1 cellular context compared by ENCODE assay signal in the genomic region with DNA sequence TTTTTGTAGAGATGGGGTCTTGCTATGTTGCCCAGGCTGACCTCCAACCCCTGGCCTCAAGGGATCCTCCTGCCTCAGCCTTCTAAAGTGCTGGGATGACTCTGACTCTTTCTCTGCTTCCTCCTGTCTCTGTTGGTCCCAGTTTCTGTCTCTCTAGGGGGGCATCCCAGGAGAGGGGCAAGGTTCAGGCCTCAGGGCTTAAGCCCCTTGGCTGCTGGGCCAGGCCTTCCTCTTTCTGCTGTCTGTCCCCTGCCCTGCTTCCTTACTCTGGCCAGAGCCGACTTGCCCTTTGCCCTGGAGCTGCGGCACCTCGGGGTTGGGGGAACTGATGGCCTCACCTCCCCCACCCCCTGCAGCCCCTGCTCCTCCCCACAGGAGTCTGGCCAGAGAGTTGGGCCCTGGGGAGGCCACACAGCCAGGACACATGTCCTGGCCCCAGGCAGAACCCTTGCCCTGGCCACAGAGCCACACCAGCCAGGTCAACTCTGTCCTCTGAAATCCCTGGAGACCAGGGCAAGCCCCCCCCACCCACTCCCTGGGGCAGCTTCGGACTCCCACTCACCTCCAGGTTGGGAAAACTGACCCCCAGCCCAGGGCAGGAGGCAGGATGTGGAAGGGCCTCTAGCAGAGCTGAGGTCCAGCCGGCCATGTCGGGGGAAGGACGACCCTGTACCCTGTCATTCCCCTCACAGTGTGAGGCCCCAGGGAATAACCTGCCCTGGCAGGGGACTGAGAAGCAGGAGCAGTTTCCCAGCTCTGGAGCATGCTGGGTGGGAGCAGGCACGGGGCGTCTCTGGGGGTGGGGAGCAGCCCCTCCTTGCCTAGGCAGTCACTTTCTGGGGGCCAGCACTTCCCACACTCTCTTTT.
TF ChIP-seq lines count a peak whose summit lies in the region.

No MANE protein-coding gene starts in this region.

TF ChIP-seq in HepG2, 621 proteins besides CTCF, POLR2A, EP300 and RAD21 (continued from another document and continues in another):
- TF ChIP-seq, protein P1, sequence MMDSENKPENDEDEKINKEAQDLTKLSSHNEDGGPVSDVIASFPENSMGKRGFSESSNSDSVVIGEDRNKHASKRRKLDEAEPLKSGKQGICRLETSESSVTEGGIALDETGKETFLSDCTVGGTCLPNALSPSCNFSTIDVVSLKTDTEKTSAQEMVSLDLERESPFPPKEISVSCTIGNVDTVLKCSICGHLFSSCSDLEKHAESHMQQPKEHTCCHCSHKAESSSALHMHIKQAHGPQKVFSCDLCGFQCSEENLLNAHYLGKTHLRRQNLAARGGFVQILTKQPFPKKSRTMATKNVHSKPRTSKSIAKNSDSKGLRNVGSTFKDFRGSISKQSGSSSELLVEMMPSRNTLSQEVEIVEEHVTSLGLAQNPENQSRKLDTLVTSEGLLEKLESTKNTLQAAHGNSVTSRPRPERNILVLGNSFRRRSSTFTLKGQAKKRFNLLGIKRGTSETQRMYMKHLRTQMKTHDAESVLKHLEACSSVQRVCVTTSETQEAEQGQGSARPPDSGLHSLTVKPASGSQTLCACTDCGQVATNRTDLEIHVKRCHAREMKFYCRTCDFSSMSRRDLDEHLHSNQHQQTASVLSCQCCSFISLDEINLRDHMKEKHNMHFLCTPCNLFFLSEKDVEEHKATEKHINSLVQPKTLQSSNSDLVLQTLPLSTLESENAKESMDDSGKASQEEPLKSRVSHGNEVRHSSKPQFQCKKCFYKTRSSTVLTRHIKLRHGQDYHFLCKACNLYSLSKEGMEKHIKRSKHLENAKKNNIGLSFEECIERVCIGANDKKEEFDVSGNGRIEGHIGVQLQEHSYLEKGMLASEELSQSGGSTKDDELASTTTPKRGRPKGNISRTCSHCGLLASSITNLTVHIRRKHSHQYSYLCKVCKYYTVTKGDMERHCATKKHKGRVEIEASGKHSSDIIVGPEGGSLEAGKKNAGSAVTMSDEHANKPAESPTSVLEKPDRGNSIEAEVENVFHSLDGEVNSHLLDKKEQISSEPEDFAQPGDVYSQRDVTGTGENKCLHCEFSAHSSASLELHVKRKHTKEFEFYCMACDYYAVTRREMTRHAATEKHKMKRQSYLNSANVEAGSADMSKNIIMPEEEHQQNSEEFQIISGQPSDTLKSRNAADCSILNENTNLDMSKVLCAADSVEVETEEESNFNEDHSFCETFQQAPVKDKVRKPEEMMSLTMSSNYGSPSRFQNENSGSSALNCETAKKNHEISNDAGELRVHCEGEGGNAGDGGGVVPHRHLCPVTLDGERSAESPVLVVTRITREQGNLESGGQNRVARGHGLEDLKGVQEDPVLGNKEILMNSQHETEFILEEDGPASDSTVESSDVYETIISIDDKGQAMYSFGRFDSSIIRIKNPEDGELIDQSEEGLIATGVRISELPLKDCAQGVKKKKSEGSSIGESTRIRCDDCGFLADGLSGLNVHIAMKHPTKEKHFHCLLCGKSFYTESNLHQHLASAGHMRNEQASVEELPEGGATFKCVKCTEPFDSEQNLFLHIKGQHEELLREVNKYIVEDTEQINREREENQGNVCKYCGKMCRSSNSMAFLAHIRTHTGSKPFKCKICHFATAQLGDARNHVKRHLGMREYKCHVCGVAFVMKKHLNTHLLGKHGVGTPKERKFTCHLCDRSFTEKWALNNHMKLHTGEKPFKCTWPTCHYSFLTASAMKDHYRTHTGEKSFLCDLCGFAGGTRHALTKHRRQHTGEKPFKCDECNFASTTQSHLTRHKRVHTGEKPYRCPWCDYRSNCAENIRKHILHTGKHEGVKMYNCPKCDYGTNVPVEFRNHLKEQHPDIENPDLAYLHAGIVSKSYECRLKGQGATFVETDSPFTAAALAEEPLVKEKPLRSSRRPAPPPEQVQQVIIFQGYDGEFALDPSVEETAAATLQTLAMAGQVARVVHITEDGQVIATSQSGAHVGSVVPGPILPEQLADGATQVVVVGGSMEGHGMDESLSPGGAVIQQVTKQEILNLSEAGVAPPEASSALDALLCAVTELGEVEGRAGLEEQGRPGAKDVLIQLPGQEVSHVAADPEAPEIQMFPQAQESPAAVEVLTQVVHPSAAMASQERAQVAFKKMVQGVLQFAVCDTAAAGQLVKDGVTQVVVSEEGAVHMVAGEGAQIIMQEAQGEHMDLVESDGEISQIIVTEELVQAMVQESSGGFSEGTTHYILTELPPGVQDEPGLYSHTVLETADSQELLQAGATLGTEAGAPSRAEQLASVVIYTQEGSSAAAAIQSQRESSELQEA (CRISPR knock-in tag; IDR thresholded peaks at IDR 0.05; ENCODE audit: not compliant biosample characterization) = no peak
- TF ChIP-seq ZNF180 (CRISPR knock-in tag; IDR thresholded peaks at IDR 0.05; ENCODE audit: borderline replicate concordance, low read depth) (no peak), ZEB1 (IDR thresholded peaks at IDR 0.05; ENCODE audit: insufficient replicate concordance, low read depth) (no peak), GATAD1 (CRISPR knock-in tag; IDR thresholded peaks at IDR 0.05) (no peak), ETV5 (CRISPR knock-in tag; IDR thresholded peaks at IDR 0.05; ENCODE audit: borderline replicate concordance) (peak; percentile 7; the same call in 1 of the 2 replicates), ZNF234 (CRISPR knock-in tag; conservative IDR thresholded peaks at IDR 0.05) (no peak), ZFP36L2 (CRISPR knock-in tag; IDR thresholded peaks at IDR 0.05) (no peak), ZNF260 (CRISPR knock-in tag; IDR thresholded peaks at IDR 0.05; ENCODE audit: borderline replicate concordance, low read depth) (no peak), HOXD1 (CRISPR knock-in tag; IDR thresholded peaks at IDR 0.05) (no peak), PCBP2 (optimal IDR thresholded peaks at IDR 0.05; ENCODE audit: low read depth, low read length, poor library complexity, severe bottlenecking) (no peak), XBP1 (CRISPR knock-in tag; IDR thresholded peaks at IDR 0.05) (no peak)
- TF ChIP-seq, protein P2, sequence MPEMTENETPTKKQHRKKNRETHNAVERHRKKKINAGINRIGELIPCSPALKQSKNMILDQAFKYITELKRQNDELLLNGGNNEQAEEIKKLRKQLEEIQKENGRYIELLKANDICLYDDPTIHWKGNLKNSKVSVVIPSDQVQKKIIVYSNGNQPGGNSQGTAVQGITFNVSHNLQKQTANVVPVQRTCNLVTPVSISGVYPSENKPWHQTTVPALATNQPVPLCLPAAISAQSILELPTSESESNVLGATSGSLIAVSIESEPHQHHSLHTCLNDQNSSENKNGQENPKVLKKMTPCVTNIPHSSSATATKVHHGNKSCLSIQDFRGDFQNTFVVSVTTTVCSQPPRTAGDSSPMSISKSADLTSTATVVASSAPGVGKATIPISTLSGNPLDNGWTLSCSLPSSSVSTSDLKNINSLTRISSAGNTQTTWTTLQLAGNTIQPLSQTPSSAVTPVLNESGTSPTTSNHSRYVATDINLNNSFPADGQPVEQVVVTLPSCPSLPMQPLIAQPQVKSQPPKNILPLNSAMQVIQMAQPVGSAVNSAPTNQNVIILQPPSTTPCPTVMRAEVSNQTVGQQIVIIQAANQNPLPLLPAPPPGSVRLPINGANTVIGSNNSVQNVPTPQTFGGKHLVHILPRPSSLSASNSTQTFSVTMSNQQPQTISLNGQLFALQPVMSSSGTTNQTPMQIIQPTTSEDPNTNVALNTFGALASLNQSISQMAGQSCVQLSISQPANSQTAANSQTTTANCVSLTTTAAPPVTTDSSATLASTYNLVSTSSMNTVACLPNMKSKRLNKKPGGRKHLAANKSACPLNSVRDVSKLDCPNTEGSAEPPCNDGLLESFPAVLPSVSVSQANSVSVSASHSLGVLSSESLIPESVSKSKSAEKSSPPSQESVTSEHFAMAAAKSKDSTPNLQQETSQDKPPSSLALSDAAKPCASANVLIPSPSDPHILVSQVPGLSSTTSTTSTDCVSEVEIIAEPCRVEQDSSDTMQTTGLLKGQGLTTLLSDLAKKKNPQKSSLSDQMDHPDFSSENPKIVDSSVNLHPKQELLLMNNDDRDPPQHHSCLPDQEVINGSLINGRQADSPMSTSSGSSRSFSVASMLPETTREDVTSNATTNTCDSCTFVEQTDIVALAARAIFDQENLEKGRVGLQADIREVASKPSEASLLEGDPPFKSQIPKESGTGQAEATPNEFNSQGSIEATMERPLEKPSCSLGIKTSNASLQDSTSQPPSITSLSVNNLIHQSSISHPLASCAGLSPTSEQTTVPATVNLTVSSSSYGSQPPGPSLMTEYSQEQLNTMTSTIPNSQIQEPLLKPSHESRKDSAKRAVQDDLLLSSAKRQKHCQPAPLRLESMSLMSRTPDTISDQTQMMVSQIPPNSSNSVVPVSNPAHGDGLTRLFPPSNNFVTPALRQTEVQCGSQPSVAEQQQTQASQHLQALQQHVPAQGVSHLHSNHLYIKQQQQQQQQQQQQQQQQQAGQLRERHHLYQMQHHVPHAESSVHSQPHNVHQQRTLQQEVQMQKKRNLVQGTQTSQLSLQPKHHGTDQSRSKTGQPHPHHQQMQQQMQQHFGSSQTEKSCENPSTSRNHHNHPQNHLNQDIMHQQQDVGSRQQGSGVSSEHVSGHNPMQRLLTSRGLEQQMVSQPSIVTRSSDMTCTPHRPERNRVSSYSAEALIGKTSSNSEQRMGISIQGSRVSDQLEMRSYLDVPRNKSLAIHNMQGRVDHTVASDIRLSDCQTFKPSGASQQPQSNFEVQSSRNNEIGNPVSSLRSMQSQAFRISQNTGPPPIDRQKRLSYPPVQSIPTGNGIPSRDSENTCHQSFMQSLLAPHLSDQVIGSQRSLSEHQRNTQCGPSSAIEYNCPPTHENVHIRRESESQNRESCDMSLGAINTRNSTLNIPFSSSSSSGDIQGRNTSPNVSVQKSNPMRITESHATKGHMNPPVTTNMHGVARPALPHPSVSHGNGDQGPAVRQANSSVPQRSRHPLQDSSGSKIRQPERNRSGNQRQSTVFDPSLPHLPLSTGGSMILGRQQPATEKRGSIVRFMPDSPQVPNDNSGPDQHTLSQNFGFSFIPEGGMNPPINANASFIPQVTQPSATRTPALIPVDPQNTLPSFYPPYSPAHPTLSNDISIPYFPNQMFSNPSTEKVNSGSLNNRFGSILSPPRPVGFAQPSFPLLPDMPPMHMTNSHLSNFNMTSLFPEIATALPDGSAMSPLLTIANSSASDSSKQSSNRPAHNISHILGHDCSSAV (CRISPR knock-in tag; IDR thresholded peaks at IDR 0.05; ENCODE audit: borderline replicate concordance) = no peak
- TF ChIP-seq, protein P3, sequence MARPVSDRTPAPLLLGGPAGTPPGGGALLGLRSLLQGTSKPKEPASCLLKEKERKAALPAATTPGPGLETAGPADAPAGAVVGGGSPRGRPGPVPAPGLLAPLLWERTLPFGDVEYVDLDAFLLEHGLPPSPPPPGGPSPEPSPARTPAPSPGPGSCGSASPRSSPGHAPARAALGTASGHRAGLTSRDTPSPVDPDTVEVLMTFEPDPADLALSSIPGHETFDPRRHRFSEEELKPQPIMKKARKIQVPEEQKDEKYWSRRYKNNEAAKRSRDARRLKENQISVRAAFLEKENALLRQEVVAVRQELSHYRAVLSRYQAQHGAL (CRISPR knock-in tag; IDR thresholded peaks at IDR 0.05; ENCODE audit: not compliant biosample characterization) = no peak
- TF ChIP-seq, protein P4, sequence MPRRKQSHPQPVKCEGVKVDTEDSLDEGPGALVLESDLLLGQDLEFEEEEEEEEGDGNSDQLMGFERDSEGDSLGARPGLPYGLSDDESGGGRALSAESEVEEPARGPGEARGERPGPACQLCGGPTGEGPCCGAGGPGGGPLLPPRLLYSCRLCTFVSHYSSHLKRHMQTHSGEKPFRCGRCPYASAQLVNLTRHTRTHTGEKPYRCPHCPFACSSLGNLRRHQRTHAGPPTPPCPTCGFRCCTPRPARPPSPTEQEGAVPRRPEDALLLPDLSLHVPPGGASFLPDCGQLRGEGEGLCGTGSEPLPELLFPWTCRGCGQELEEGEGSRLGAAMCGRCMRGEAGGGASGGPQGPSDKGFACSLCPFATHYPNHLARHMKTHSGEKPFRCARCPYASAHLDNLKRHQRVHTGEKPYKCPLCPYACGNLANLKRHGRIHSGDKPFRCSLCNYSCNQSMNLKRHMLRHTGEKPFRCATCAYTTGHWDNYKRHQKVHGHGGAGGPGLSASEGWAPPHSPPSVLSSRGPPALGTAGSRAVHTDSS (CRISPR knock-in tag; conservative IDR thresholded peaks at IDR 0.05) = no peak
- TF ChIP-seq, protein P5, sequence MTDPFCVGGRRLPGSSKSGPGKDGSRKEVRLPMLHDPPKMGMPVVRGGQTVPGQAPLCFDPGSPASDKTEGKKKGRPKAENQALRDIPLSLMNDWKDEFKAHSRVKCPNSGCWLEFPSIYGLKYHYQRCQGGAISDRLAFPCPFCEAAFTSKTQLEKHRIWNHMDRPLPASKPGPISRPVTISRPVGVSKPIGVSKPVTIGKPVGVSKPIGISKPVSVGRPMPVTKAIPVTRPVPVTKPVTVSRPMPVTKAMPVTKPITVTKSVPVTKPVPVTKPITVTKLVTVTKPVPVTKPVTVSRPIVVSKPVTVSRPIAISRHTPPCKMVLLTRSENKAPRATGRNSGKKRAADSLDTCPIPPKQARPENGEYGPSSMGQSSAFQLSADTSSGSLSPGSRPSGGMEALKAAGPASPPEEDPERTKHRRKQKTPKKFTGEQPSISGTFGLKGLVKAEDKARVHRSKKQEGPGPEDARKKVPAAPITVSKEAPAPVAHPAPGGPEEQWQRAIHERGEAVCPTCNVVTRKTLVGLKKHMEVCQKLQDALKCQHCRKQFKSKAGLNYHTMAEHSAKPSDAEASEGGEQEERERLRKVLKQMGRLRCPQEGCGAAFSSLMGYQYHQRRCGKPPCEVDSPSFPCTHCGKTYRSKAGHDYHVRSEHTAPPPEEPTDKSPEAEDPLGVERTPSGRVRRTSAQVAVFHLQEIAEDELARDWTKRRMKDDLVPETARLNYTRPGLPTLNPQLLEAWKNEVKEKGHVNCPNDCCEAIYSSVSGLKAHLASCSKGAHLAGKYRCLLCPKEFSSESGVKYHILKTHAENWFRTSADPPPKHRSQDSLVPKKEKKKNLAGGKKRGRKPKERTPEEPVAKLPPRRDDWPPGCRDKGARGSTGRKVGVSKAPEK (CRISPR knock-in tag; IDR thresholded peaks at IDR 0.05; ENCODE audit: borderline replicate concordance) = no peak
- TF ChIP-seq, protein P6, sequence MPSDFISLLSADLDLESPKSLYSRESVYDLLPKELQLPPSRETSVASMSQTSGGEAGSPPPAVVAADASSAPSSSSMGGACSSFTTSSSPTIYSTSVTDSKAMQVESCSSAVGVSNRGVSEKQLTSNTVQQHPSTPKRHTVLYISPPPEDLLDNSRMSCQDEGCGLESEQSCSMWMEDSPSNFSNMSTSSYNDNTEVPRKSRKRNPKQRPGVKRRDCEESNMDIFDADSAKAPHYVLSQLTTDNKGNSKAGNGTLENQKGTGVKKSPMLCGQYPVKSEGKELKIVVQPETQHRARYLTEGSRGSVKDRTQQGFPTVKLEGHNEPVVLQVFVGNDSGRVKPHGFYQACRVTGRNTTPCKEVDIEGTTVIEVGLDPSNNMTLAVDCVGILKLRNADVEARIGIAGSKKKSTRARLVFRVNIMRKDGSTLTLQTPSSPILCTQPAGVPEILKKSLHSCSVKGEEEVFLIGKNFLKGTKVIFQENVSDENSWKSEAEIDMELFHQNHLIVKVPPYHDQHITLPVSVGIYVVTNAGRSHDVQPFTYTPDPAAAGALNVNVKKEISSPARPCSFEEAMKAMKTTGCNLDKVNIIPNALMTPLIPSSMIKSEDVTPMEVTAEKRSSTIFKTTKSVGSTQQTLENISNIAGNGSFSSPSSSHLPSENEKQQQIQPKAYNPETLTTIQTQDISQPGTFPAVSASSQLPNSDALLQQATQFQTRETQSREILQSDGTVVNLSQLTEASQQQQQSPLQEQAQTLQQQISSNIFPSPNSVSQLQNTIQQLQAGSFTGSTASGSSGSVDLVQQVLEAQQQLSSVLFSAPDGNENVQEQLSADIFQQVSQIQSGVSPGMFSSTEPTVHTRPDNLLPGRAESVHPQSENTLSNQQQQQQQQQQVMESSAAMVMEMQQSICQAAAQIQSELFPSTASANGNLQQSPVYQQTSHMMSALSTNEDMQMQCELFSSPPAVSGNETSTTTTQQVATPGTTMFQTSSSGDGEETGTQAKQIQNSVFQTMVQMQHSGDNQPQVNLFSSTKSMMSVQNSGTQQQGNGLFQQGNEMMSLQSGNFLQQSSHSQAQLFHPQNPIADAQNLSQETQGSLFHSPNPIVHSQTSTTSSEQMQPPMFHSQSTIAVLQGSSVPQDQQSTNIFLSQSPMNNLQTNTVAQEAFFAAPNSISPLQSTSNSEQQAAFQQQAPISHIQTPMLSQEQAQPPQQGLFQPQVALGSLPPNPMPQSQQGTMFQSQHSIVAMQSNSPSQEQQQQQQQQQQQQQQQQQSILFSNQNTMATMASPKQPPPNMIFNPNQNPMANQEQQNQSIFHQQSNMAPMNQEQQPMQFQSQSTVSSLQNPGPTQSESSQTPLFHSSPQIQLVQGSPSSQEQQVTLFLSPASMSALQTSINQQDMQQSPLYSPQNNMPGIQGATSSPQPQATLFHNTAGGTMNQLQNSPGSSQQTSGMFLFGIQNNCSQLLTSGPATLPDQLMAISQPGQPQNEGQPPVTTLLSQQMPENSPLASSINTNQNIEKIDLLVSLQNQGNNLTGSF (CRISPR knock-in tag; IDR thresholded peaks at IDR 0.05) = no peak
